9 cellular contexts compared by ENCODE assay signal in the genomic region with DNA sequence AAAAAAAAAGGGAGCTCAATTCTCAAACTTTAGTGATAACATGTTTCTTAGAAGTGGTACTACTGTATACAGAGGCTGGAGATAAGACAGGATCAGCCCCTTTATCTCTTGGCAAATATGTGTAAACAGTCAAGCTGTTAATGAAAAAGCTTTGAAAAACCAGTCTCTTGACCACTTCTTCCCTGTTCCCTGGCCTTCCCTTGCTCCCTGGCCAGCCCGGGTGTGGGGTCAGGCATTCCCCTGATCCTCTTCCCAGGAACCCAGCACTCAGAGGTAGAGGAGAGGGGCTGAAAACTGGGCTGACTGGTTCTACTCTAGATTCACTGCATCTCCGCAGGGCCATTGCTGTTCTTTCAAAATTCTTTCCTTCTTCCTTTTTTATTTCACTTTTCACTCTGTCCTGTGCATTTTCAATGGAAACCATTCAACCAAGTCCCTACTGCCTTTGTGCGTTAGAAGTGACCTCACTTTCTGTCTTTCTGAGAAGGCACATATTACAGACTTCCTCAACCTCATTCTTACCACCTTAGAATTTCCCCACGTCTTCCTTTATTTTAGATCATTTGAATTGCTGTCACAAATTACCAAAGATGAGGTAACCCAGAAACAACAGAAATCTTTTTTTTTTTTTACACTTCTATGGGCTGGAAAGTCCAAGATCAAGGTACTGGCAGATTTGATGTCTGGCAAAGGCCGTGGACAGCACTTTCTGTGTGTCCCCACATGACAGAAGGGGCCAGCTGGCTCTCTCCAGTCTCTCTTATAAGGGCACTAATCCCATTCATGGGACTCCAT. TPM values are rescaled to one million over a fixed set of nuclear protein-coding genes. Genes with fewer than 3 reads are reported as not detected.
DNase-seq lines count a peak whose midpoint lies in the region; ATAC-seq, FAIRE-seq and TF ChIP-seq lines count a peak whose summit lies in the region.
"Had no signal": no experiment of that assay in that cellular context is flagged by ENCODE, and none has a peak within 500 bp of the region (broad histone marks: within the 10 kb centered on the region; RNA-seq: fewer than 3 reads in every experiment).

No MANE protein-coding gene starts in this region.

- peak; percentile 47 for DNase-seq in activated T-cell treated with anti-CD3 and anti-CD28 coated beads, Interleukin-2, amount 50 U/mL, for 1 hour
- DNase-seq in activated T-cell treated with anti-CD3 and anti-CD28 coated beads for 4 hours: no peak
- peak; percentile 40 for DNase-seq in activated CD8-positive, alpha-beta T cell treated with anti-CD3 and anti-CD28 coated beads for 36 hours
- no peak for DNase-seq in stimulated activated naive CD8-positive, alpha-beta T cell treated with anti-CD3 and anti-CD28 coated beads, Interleukin-15, amount 100 ng/mL, for 72 hours
- no peak for DNase-seq in GM12892 (ENCODE audit: insufficient read length)
- no peak for DNase-seq in activated gamma-delta T cell treated with Interleukin-2 at 50 U/mL for 16 hours
- DNase-seq in ureter (ENCODE audit: low spot score): no peak
- DNase-seq: stimulated activated CD4-positive, alpha-beta T cell treated with anti-CD3 and anti-CD28 coated beads, Interleukin-15, amount 100 ng/mL, for 24 hours had no signal

- TF ChIP-seq POLR2A in GM12892 (IDR thresholded peaks at IDR 0.05; ENCODE audit: low read depth, low read length): no peak

- H3K27ac Mint-ChIP-seq in activated CD8-positive, alpha-beta T cell treated with anti-CD3 and anti-CD28 coated beads for 36 hours: no peak overlapping the region
- no peak overlapping the region for H3K27ac Mint-ChIP-seq in stimulated activated naive CD8-positive, alpha-beta T cell treated with anti-CD3 and anti-CD28 coated beads, Interleukin-15, amount 100 ng/mL, for 72 hours

- no peaks in the 10 kb centered on the region for H3K27me3 Mint-ChIP-seq in activated CD8-positive, alpha-beta T cell treated with anti-CD3 and anti-CD28 coated beads for 36 hours
- H3K27me3 Mint-ChIP-seq in stimulated activated naive CD8-positive, alpha-beta T cell treated with anti-CD3 and anti-CD28 coated beads, Interleukin-15, amount 100 ng/mL, for 72 hours: no peaks in the 10 kb centered on the region

- H3K4me3 Mint-ChIP-seq in activated CD8-positive, alpha-beta T cell treated with anti-CD3 and anti-CD28 coated beads for 36 hours: no peak overlapping the region
- H3K4me3 Mint-ChIP-seq in stimulated activated naive CD8-positive, alpha-beta T cell treated with anti-CD3 and anti-CD28 coated beads, Interleukin-15, amount 100 ng/mL, for 72 hours: no peak overlapping the region

- CTCF ChIA-PET in activated CD8-positive, alpha-beta T cell treated with anti-CD3 and anti-CD28 coated beads for 36 hours (lab: Charles Lee): interaction anchor here (0.5 to 1.9 kb wide), 4 partner anchors 7 to 310 kb away, joined by 3 to 5 read pairs (median 4); no protein-coding TSS in a partner anchor

- H3K9me3 Mint-ChIP-seq in activated CD8-positive, alpha-beta T cell treated with anti-CD3 and anti-CD28 coated beads for 36 hours: no peaks in the 10 kb centered on the region
- H3K9me3 Mint-ChIP-seq in stimulated activated naive CD8-positive, alpha-beta T cell treated with anti-CD3 and anti-CD28 coated beads, Interleukin-15, amount 100 ng/mL, for 72 hours: no peaks in the 10 kb centered on the region

- FAIRE-seq in GM12892 (lab: Jason Lieb, UNC): no peak

- peaks cover 22% of the 10 kb centered on the region for H3K4me1 Mint-ChIP-seq in activated CD8-positive, alpha-beta T cell treated with anti-CD3 and anti-CD28 coated beads for 36 hours (ENCODE audit: low read depth)
- peaks cover 16% of the 10 kb centered on the region for H3K4me1 Mint-ChIP-seq in stimulated activated naive CD8-positive, alpha-beta T cell treated with anti-CD3 and anti-CD28 coated beads, Interleukin-15, amount 100 ng/mL, for 72 hours

- peak; percentile 37 for ATAC-seq in HG02870 (IDR thresholded peaks at IDR 0.05; ENCODE audit: unreplicated experiment)
- ATAC-seq in activated CD8-positive, alpha-beta T cell treated with anti-CD3 and anti-CD28 coated beads for 36 hours: peak; percentile 50
- ATAC-seq in stimulated activated naive CD8-positive, alpha-beta T cell treated with anti-CD3 and anti-CD28 coated beads, Interleukin-15, amount 100 ng/mL, for 72 hours: peak; percentile 83

- no peak for TF ChIP-seq CTCF in activated CD8-positive, alpha-beta T cell treated with anti-CD3 and anti-CD28 coated beads for 36 hours (IDR thresholded peaks at IDR 0.05)

- intact Hi-C loops in activated CD8-positive, alpha-beta T cell treated with anti-CD3 and anti-CD28 coated beads for 36 hours (cut with micrococcal nuclease): no loop called here

- H3K36me3 Mint-ChIP-seq in activated CD8-positive, alpha-beta T cell treated with anti-CD3 and anti-CD28 coated beads for 36 hours (ENCODE audit: low read depth): peaks cover 43% of the 10 kb centered on the region

- POLR2A ChIA-PET in activated CD8-positive, alpha-beta T cell treated with anti-CD3 and anti-CD28 coated beads for 36 hours (lab: Charles Lee): interaction anchor here (0.7 to 4.6 kb wide), 7 partner anchors 11 to 41 kb away, joined by 3 to 38 read pairs (median 3); no protein-coding TSS in a partner anchor

RNA-seq across cellular contexts. Expression of a gene that starts 5.7 kb away (rescaled TPM):
- 100 to 1,000 TPM; 174 to 184 TPM for total RNA-seq in activated CD8-positive, alpha-beta T cell treated with anti-CD3 and anti-CD28 coated beads for 36 hours
- polyA plus RNA-seq in GM12892 (2012; ENCODE audit: missing spikeins): 51.9 TPM
- total RNA-seq in ureter: 10.0 TPM

Comparison
In these comparisons a context has a peak if more than half of its experiments do, and no peak if none do; other contexts are left out.
1. DNase-seq: peak in activated T-cell treated with anti-CD3 and anti-CD28 coated beads, Interleukin-2, amount 50 U/mL, for 1 hour (single experiment) and activated CD8-positive, alpha-beta T cell treated with anti-CD3 and anti-CD28 coated beads for 36 hours (single experiment); none in activated T-cell treated with anti-CD3 and anti-CD28 coated beads for 4 hours (single experiment), stimulated activated naive CD8-positive, alpha-beta T cell treated with anti-CD3 and anti-CD28 coated beads, Interleukin-15, amount 100 ng/mL, for 72 hours (0 of 2), GM12892 (single experiment), activated gamma-delta T cell treated with Interleukin-2 at 50 U/mL for 16 hours (single experiment) and ureter (single experiment).
2. RNA of a gene that starts 5.7 kb away (total RNA-seq): 174 to 184 TPM in activated CD8-positive, alpha-beta T cell treated with anti-CD3 and anti-CD28 coated beads for 36 hours; 10.0 TPM in ureter (single experiment); every median in the first group is over 10 times any median in the second.
3. Peak in every context shown above with its lines, with median percentiles within 50 percentile points of each other: ATAC-seq.